17 cellular contexts compared by ENCODE assay signal in the genomic region with DNA sequence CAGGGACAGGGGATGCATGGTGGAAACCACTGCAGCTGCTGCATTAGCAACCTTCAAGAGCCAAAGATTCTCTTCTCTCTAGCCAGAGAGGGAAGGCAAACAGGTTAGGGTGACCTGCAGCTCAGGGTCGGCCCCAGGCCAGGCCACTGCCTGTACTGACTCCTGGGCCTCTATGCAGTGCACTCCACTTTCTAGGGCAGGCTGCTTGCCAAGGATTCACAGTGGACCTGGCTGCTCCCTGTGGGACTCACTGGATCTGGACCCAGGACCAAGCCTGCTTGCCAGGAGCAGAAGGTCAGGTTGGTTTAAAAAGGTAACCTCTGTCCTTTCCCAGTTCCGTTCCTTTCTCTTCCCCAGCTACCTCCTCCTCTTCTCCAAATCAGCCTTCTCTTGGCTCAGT. TPM values are rescaled to one million over a fixed set of nuclear protein-coding genes. Genes with fewer than 3 reads are reported as not detected.
A peak's percentile ranks its signal among the peaks of the same experiment; 100 is the strongest.
DNase-seq lines count a peak whose midpoint lies in the region; ATAC-seq and TF ChIP-seq lines count a peak whose summit lies in the region.
"Had no signal": no experiment of that assay in that cellular context is flagged by ENCODE, and none has a peak within 500 bp of the region (broad histone marks: within the 10 kb centered on the region; RNA-seq: fewer than 3 reads in every experiment).

No MANE protein-coding gene starts in this region.

- H3K4me1 Mint-ChIP-seq in glutamatergic neuron (ENCODE audit: low read depth, unreplicated experiment) = peaks cover 50% of the 10 kb centered on the region
- peaks cover 48% of the 10 kb centered on the region for H3K4me1 Mint-ChIP-seq in activated CD4-positive, alpha-beta memory T cell treated with anti-CD3 and anti-CD28 coated beads, Interleukin-2, amount 10 ng/mL, durations not matched to agents 7 days and 5 days
- peaks cover 26% of the 10 kb centered on the region for H3K4me1 Mint-ChIP-seq in CD14-positive monocyte

- no peak overlapping the region for H2BK15ac ChIP-seq in mesendoderm (replicated peaks; ENCODE audit: low read depth)

- TF ChIP-seq CTCF in heart left ventricle (IDR thresholded peaks at IDR 0.05) (no peak), glutamatergic neuron (IDR thresholded peaks at IDR 0.05; ENCODE audit: partially characterized antibody, unreplicated experiment) (no peak), CD14-positive monocyte (IDR thresholded peaks at IDR 0.05) (no peak)

- H3K4me2 ChIP-seq in mesendoderm (ENCODE audit: low read length) = no peak overlapping the region

- CTCF ChIA-PET in activated CD4-positive, alpha-beta memory T cell treated with anti-CD3 and anti-CD28 coated beads, Interleukin-2, amount 10 ng/mL, durations not matched to agents 7 days and 5 days (lab: Charles Lee) = interaction anchor here (1.1 to 3.6 kb wide), 4 partner anchors 26 to 350 kb away, joined by 3 to 13 read pairs (median 6); no protein-coding TSS in a partner anchor

- POLR2A ChIA-PET in activated CD4-positive, alpha-beta memory T cell treated with anti-CD3 and anti-CD28 coated beads, Interleukin-2, amount 10 ng/mL, durations not matched to agents 7 days and 5 days (lab: Charles Lee) = interaction anchor here (0.9 to 1.4 kb wide), 3 partner anchors 25 to 26 kb away, joined by 3 read pairs; no protein-coding TSS in a partner anchor

- H3K27me3 ChIP-seq in heart left ventricle (no peaks in the 10 kb centered on the region), mesendoderm (ENCODE audit: insufficient read depth, low read length, poor library complexity) (no peaks in the 10 kb centered on the region)
- H3K27me3 ChIP-seq: MG63 had no signal

- no peak overlapping the region for H2BK5ac ChIP-seq in mesendoderm (ENCODE audit: low read length)

- no peak overlapping the region for H4K5ac ChIP-seq in mesendoderm (ENCODE audit: low read length)

- no peak overlapping the region for H3K4me3 ChIP-seq in heart left ventricle
- H3K4me3 ChIP-seq in mesendoderm (ENCODE audit: low read length) = no peak overlapping the region
- H3K4me3 ChIP-seq: MG63, SK-N-MC had no signal

- no peak overlapping the region for H4K8ac ChIP-seq in mesendoderm (ENCODE audit: low read depth, low read length)

- H3K4me3 Mint-ChIP-seq in glutamatergic neuron (ENCODE audit: unreplicated experiment) (peak overlapping the region; percentile 41), CD14-positive monocyte (no peak overlapping the region)
- H3K4me3 Mint-ChIP-seq in activated CD4-positive, alpha-beta memory T cell treated with anti-CD3 and anti-CD28 coated beads, Interleukin-2, amount 10 ng/mL, durations not matched to agents 7 days and 5 days = no peak overlapping the region
- H3K4me3 Mint-ChIP-seq: B cell; CD4-positive, CD25-positive, alpha-beta regulatory T cell had no signal

- intact Hi-C loops in heart left ventricle (cut with DNase I) = no loop called here
- intact Hi-C loops in cardiac septum (cut with DNase I) = no loop called here
- intact Hi-C loops in CD14-positive monocyte (cut with micrococcal nuclease) = no loop called here

- peak overlapping the region; percentile 33 for H3K23ac ChIP-seq in mesendoderm (ENCODE audit: low read length)

- H3K9ac ChIP-seq in mesendoderm (ENCODE audit: low read length) = no peak overlapping the region

- no peak overlapping the region for H2BK120ac ChIP-seq in mesendoderm (ENCODE audit: low read depth, low read length)

- H3K56ac ChIP-seq in mesendoderm (ENCODE audit: low read length) = no peak overlapping the region

- H3K27ac Mint-ChIP-seq in glutamatergic neuron (ENCODE audit: unreplicated experiment) (no peak overlapping the region), CD14-positive monocyte (peak overlapping the region in 1 of 7 donors; percentile 55)
- no peak overlapping the region for H3K27ac Mint-ChIP-seq in activated CD4-positive, alpha-beta memory T cell treated with anti-CD3 and anti-CD28 coated beads, Interleukin-2, amount 10 ng/mL, durations not matched to agents 7 days and 5 days
- H3K27ac Mint-ChIP-seq: B cell had no signal

- H3K27ac ChIP-seq in heart left ventricle (no peak overlapping the region), mesendoderm (ENCODE audit: low read depth, low read length) (no peak overlapping the region)
- H3K27ac ChIP-seq: SK-N-MC had no signal

- no peaks in the 10 kb centered on the region for H3K79me1 ChIP-seq in mesendoderm (ENCODE audit: low read length)

- WGBS in heart left ventricle, 4 donors = 41 to 59% (median 48%) methylated on average over 1 to 2 of the region's 2 CpGs
- WGBS in mesendoderm (ENCODE audit: extremely low coverage, insufficient coverage, low lambda C conversion rate) = no CpG with 5 or more reads among the region's 2 CpGs

- no peaks in the 10 kb centered on the region for H3K9me3 ChIP-seq in heart left ventricle
- H3K9me3 ChIP-seq: MG63 had no signal

- no peaks in the 10 kb centered on the region for H3K79me2 ChIP-seq in mesendoderm (ENCODE audit: control insufficient read depth, insufficient read depth, low read length)

- H3K18ac ChIP-seq in mesendoderm (ENCODE audit: low read length) = no peak overlapping the region

- no peak overlapping the region for H3K4ac ChIP-seq in mesendoderm (ENCODE audit: low read depth, low read length)

- peak; percentile 41 to 80 (median 74) for ATAC-seq in heart left ventricle

- peaks cover 2% of the 10 kb centered on the region for H3K9me3 Mint-ChIP-seq in glutamatergic neuron (ENCODE audit: unreplicated experiment)
- no peaks in the 10 kb centered on the region for H3K9me3 Mint-ChIP-seq in activated CD4-positive, alpha-beta memory T cell treated with anti-CD3 and anti-CD28 coated beads, Interleukin-2, amount 10 ng/mL, durations not matched to agents 7 days and 5 days
- H3K9me3 Mint-ChIP-seq in CD14-positive monocyte = peaks cover 0 to 2% (median 0%) of the 10 kb centered on the region in 7 donors
- H3K9me3 Mint-ChIP-seq: CD4-positive, CD25-positive, alpha-beta regulatory T cell had no signal

- H3K36me3 ChIP-seq in heart left ventricle = no peaks in the 10 kb centered on the region
- no peaks in the 10 kb centered on the region for H3K36me3 ChIP-seq in mesendoderm (ENCODE audit: control insufficient read depth, insufficient read depth, low read length)
- H3K36me3 ChIP-seq: MG63 had no signal

- H2AK5ac ChIP-seq in mesendoderm (ENCODE audit: low read length) = no peak overlapping the region

- H3K4me1 ChIP-seq in heart left ventricle (peaks cover 0 to 16% (median 9%) of the 10 kb centered on the region in 12 donors), mesendoderm (ENCODE audit: control insufficient read depth, low read depth, low read length) (peaks cover 12% of the 10 kb centered on the region)

- DNase-seq in heart left ventricle (peak in 3 of 5 donors; percentile 30 to 73 (median 63)), cardiac septum (ENCODE audit: low spot score) (no peak), glutamatergic neuron (no peak), mesendoderm (no peak), T1000 (lab: John Stamatoyannopoulos, UW) (no peak), CD14-positive monocyte (ENCODE audit: low spot score) (no peak)
- no peak for DNase-seq in activated CD4-positive, alpha-beta memory T cell treated with anti-CD3 and anti-CD28 coated beads, Interleukin-2, amount 10 ng/mL, durations not matched to agents 7 days and 5 days
- DNase-seq: CD4-positive, CD25-positive, alpha-beta regulatory T cell; MG63; NCI-H1417; NCI-H1694 treated with DMSO at 0.1 percent for 48 hours; NCI-H446 treated with DMSO at 0.1 percent for 48 hours; NCI-H526 treated with DMSO at 0.1 percent for 48 hours; OCI-M1; SHP77 treated with DMSO at 0.1 percent for 48 hours had no signal

- H3K36me3 Mint-ChIP-seq in glutamatergic neuron (ENCODE audit: unreplicated experiment) (no peaks in the 10 kb centered on the region), CD14-positive monocyte (no peaks in the 10 kb centered on the region)
- no peaks in the 10 kb centered on the region for H3K36me3 Mint-ChIP-seq in activated CD4-positive, alpha-beta memory T cell treated with anti-CD3 and anti-CD28 coated beads, Interleukin-2, amount 10 ng/mL, durations not matched to agents 7 days and 5 days (ENCODE audit: low read depth)

- H3K27me3 Mint-ChIP-seq in glutamatergic neuron (ENCODE audit: unreplicated experiment) (peaks cover 11% of the 10 kb centered on the region), CD14-positive monocyte (ENCODE audit: low read depth in 3 of 3) (peaks cover 7 to 10% (median 9%) of the 10 kb centered on the region in 3 donors)
- no peaks in the 10 kb centered on the region for H3K27me3 Mint-ChIP-seq in activated CD4-positive, alpha-beta memory T cell treated with anti-CD3 and anti-CD28 coated beads, Interleukin-2, amount 10 ng/mL, durations not matched to agents 7 days and 5 days
- H3K27me3 Mint-ChIP-seq: CD4-positive, CD25-positive, alpha-beta regulatory T cell had no signal

- TF ChIP-seq POLR2A in heart left ventricle (IDR thresholded peaks at IDR 0.05) = no peak

RNA-seq across cellular contexts. Expression of a gene that starts 52.4 kb away (rescaled TPM):
- total RNA-seq in heart left ventricle = 10 to 100 TPM in 1 of 9 donors, 1 to 10 TPM in 8; 3.2 to 11.9 (median 5.1) TPM
- 1 to 10 TPM; 4.1 TPM for polyA plus RNA-seq in heart left ventricle
- 3.7 TPM for total RNA-seq in cardiac septum
- 15.1 TPM for total RNA-seq in glutamatergic neuron (ENCODE audit: unreplicated experiment)
- 1.1 TPM for polyA plus RNA-seq in mesendoderm (2013, experiment 1 of 2)
- 1.3 TPM for polyA plus RNA-seq in mesendoderm (2013, experiment 2 of 2)
- total RNA-seq in activated CD4-positive, alpha-beta memory T cell treated with anti-CD3 and anti-CD28 coated beads, Interleukin-2, amount 10 ng/mL, durations not matched to agents 7 days and 5 days = 10 to 100 TPM; 27.8 to 28.8 TPM
- polyA plus RNA-seq in CD14-positive monocyte = 1 to 10 TPM; 1.2 to 1.8 TPM

Comparison
In these comparisons a context has a peak if more than half of its experiments do, and no peak if none do; other contexts are left out.
1. DNase-seq: peak in heart left ventricle (3 of 5); none in cardiac septum (single experiment), glutamatergic neuron (single experiment), mesendoderm (single experiment), T1000 (single experiment), activated CD4-positive, alpha-beta memory T cell treated with anti-CD3 and anti-CD28 coated beads, Interleukin-2, amount 10 ng/mL, durations not matched to agents 7 days and 5 days (single experiment) and CD14-positive monocyte (single experiment).